8 cellular contexts compared by ENCODE assay signal in genomic region chr9:128505414-128505765, GRCh38. TPM values are rescaled to one million over a fixed set of nuclear protein-coding genes. Genes with fewer than 3 reads are reported as not detected.
DNase-seq lines count a peak whose midpoint lies in the region; TF ChIP-seq lines count a peak whose summit lies in the region.

No MANE protein-coding gene starts in this region.

- peak overlapping the region; percentile 97 for H2AFZ ChIP-seq in fibroblast of lung (ENCODE audit: low read length)

- H3K9me3 ChIP-seq in fibroblast of lung (ENCODE audit: control insufficient read depth, insufficient read depth, low read depth, low read length), result no peaks in the 10 kb centered on the region

- H3K36me3 ChIP-seq in fibroblast of lung (ENCODE audit: control insufficient read depth, insufficient read depth, low read length), result peaks cover 3% of the 10 kb centered on the region
- H3K36me3 ChIP-seq in rectal smooth muscle tissue (ENCODE audit: control insufficient read depth, insufficient read depth, low read length), result peaks cover 6% of the 10 kb centered on the region

- no peaks in the 10 kb centered on the region for H4K20me1 ChIP-seq in fibroblast of lung (ENCODE audit: control insufficient read depth, extremely low read depth, insufficient read depth, low read length)

- peaks cover 9% of the 10 kb centered on the region for H3K79me2 ChIP-seq in fibroblast of lung (ENCODE audit: control insufficient read depth, insufficient read depth, low read length)

- DNase-seq in GM04503 (ENCODE audit: low read depth) (peak; percentile 39), RWPE1 (ENCODE audit: low spot score) (no peak), fibroblast of lung (ENCODE audit: low read depth in 2 of 2) (peak; percentile 26 to 53), GDM1 (lab: John Stamatoyannopoulos, UW) (no peak), germinal center (ENCODE audit: low spot score) (no peak), NCI-H526 (lab: John Stamatoyannopoulos, UW) (no peak)
- no peak for DNase-seq in stimulated activated CD4-positive, alpha-beta T cell treated with anti-CD3 and anti-CD28 coated beads, Interleukin-4, amount 100 ng/mL, for 1 hour

- peak overlapping the region; percentile 96 for H3K4me2 ChIP-seq in fibroblast of lung (ENCODE audit: extremely low read depth, insufficient read depth, low read length)

- POLR2A ChIA-PET in RWPE1 (lab: Yijun Ruan, JAX; ENCODE audit: low non-redundant PET), result interaction anchor here (0.9 kb wide), 1 partner anchor 48 kb away, joined by 5 read pairs; no protein-coding TSS in a partner anchor

- H3K4me3 ChIP-seq in fibroblast of lung (replicated peaks in 1 of 4; ENCODE audit: control extremely low read depth in 1 of 4, insufficient read depth in 1 of 4, low read depth in 3 of 4, low read length in 4 of 4) (peak overlapping the region; percentile 74 to 99 (median 94)), rectal smooth muscle tissue (ENCODE audit: low read length) (peak overlapping the region; percentile 93)

- CTCF ChIA-PET in RWPE1 (lab: Yijun Ruan, JAX), result interaction anchor here (1.0 kb wide), 1 partner anchor 54 kb away, joined by 3 read pairs; no protein-coding TSS in a partner anchor

- H3K9ac ChIP-seq in fibroblast of lung (ENCODE audit: insufficient read depth, low read length) (peak overlapping the region; percentile 88), rectal smooth muscle tissue (ENCODE audit: low read length) (peak overlapping the region; percentile 95)

- H3K4me1 ChIP-seq in fibroblast of lung (ENCODE audit: control insufficient read depth, extremely low read depth, insufficient read depth, low read length), result peaks cover 2% of the 10 kb centered on the region
- H3K4me1 ChIP-seq in rectal smooth muscle tissue (ENCODE audit: control insufficient read depth, insufficient read depth, low read length), result peaks cover 9% of the 10 kb centered on the region

- H3K27me3 ChIP-seq in fibroblast of lung (ENCODE audit: control insufficient read depth, insufficient read depth, low read length) (no peaks in the 10 kb centered on the region), rectal smooth muscle tissue (ENCODE audit: control insufficient read depth, insufficient read depth, low read length) (no peaks in the 10 kb centered on the region)

- no peak for TF ChIP-seq CTCF in RWPE1 (conservative IDR thresholded peaks at IDR 0.05; ENCODE audit: low read depth)
- no peak for TF ChIP-seq CTCF in fibroblast of lung (conservative IDR thresholded peaks at IDR 0.05 in 1 of 2, IDR thresholded peaks at IDR 0.05 in 1 of 2; ENCODE audit: low read depth in 1 of 2, low read length in 2 of 2)

- peak overlapping the region; percentile 98 for H3K27ac ChIP-seq in RWPE1
- peak overlapping the region; percentile 92 for H3K27ac ChIP-seq in fibroblast of lung (ENCODE audit: insufficient read depth, low read length)
- H3K27ac ChIP-seq in rectal smooth muscle tissue (ENCODE audit: low read depth, low read length), result no peak overlapping the region

RNA-seq across cellular contexts. Expression of gene GLE1, which starts 0.9 kb away (rescaled TPM):
- 22.1 and 23.6 TPM in 2 replicates for total RNA-seq in fibroblast of lung
- polyA plus RNA-seq in fibroblast of lung, result 14.7 and 26.7 TPM in 2 replicates
- polyA plus RNA-seq in fibroblast of lung (2012), result 11.6 and 21.1 TPM in 2 replicates
- 13.9 and 14.0 TPM in 2 replicates for polyA minus RNA-seq in fibroblast of lung (ENCODE audit: low replicate concordance)

RNA-seq across cellular contexts. Expression of gene SPTAN1, which starts 47.0 kb away (rescaled TPM):
- total RNA-seq in fibroblast of lung, result 229 and 518 TPM in 2 replicates
- polyA plus RNA-seq in fibroblast of lung, result 189 and 207 TPM in 2 replicates
- 290 and 299 TPM in 2 replicates for polyA plus RNA-seq in fibroblast of lung (2012)
- 1,388 and 1,572 TPM in 2 replicates for polyA minus RNA-seq in fibroblast of lung (ENCODE audit: low replicate concordance)

RNA-seq across cellular contexts. Expression of gene ODF2, which starts 49.6 kb away (rescaled TPM):
- 17.7 and 20.6 TPM in 2 replicates for total RNA-seq in fibroblast of lung
- 10.2 and 16.7 TPM in 2 replicates for polyA plus RNA-seq in fibroblast of lung
- 15.2 and 24.3 TPM in 2 replicates for polyA plus RNA-seq in fibroblast of lung (2012)
- polyA minus RNA-seq in fibroblast of lung (ENCODE audit: low replicate concordance), result 18.4 and 20.9 TPM in 2 replicates

Comparison
In these comparisons a context has a peak if more than half of its experiments do, and no peak if none do; other contexts are left out.
1. DNase-seq: peak in GM04503 (single experiment) and fibroblast of lung (2 of 2); none in RWPE1 (single experiment), GDM1 (single experiment), stimulated activated CD4-positive, alpha-beta T cell treated with anti-CD3 and anti-CD28 coated beads, Interleukin-4, amount 100 ng/mL, for 1 hour (single experiment), germinal center (single experiment) and NCI-H526 (0 of 2).